ENCODE assay signal across 7 cellular contexts in genomic region chr11:17014774-17015638, GRCh38. TPM values are rescaled to one million over a fixed set of nuclear protein-coding genes. Genes with fewer than 3 reads are reported as not detected.
DNase-seq lines count a peak whose midpoint lies in the region; ATAC-seq and TF ChIP-seq lines count a peak whose summit lies in the region.

No MANE protein-coding gene starts in this region.

- no peaks in the 10 kb centered on the region for H3K36me3 Mint-ChIP-seq in nephron progenitor cell (ENCODE audit: low read depth)

- ATAC-seq in GM18870 (IDR thresholded peaks at IDR 0.05; ENCODE audit: unreplicated experiment), result no peak

- peaks cover 41% of the 10 kb centered on the region for H3K27me3 Mint-ChIP-seq in nephron progenitor cell (ENCODE audit: low read depth, poor library complexity)

- peak overlapping the region; percentile 51 for H3K4me3 ChIP-seq in GM12865 (ENCODE audit: low read depth, low read length)

- TF ChIP-seq CTCF in GM12865 (IDR thresholded peaks at IDR 0.05; ENCODE audit: insufficient read depth, low read depth, low read length, missing control alignments), result peak; percentile 48
- TF ChIP-seq CTCF in nephron progenitor cell (IDR thresholded peaks at IDR 0.05), result peak; percentile 49

- peak overlapping the region; percentile 57 for H3K27ac Mint-ChIP-seq in nephron progenitor cell

- peak overlapping the region; percentile 88 for H3K4me3 Mint-ChIP-seq in nephron progenitor cell

- DNase-seq in GM12865 (ENCODE audit: low read depth) (peak; percentile 36), LHCN-M2 (ENCODE audit: low read depth) (peak; percentile 21), erythroblast (lab: John Stamatoyannopoulos, UW) (peak; percentile 32 to 40), nephron progenitor cell (peak; percentile 22), T1000 (lab: John Stamatoyannopoulos, UW) (no peak)
- DNase-seq in activated CD4-positive, alpha-beta T cell treated with anti-CD3 and anti-CD28 coated beads for 48 hours, result peak; percentile 39

- H3K9me3 Mint-ChIP-seq in nephron progenitor cell, result no peaks in the 10 kb centered on the region

- no peak for TF ChIP-seq POLR2A in erythroblast (IDR thresholded peaks at IDR 0.05; ENCODE audit: low read length)

- H3K4me1 Mint-ChIP-seq in nephron progenitor cell, result peaks cover 8% of the 10 kb centered on the region

RNA-seq across cellular contexts. Expression of gene PLEKHA7, which starts 0.8 kb away (rescaled TPM):
- total RNA-seq in LHCN-M2 (2014; rRNA removed), result 0.13 and 0.29 TPM in 2 replicates
- polyA plus RNA-seq in LHCN-M2 (2012), result 1.5 TPM
